In the genomic region with DNA sequence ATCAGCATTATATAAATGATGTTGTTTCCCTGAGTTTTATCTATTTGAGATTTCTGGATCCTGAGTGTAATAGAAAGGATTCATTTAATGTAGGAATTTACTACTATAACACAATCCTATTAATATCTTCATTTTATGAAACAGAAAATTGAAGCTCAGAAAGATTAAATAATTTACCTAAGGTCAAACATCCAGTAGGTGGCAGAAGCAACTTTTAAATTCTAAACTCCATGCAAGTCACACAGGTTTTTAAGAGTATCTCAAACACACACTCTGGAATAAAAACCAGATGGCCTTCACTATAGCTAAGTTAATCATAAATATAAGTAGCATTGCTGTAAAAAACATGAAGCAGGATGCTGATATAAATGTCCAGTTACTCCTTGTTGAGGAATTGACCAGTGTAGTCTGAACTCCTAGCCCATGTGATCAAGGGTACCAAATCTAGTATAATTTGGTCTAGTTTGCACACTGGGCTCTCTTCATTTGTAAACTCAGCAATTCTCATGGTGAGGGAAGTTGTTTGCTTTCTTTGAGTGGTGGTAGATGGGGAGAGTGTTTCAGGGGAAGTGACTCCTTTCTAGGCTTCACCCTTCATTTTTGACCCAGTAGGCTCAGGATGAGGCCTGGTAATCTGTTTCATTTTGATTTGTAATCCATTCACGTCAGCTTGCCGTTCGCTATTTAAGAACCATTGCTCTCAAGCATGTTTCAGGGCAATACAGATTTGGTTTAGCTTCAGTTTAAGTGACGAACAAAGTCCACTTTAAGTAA, we compare ENCODE assay signal across 1 cellular context.
TF ChIP-seq lines count a peak whose summit lies in the region.

No MANE protein-coding gene starts in this region.

TF ChIP-seq in GM23338, 12 proteins besides CTCF, POLR2A, EP300 and RAD21 (continued from another document):
- TF ChIP-seq, protein P1, sequence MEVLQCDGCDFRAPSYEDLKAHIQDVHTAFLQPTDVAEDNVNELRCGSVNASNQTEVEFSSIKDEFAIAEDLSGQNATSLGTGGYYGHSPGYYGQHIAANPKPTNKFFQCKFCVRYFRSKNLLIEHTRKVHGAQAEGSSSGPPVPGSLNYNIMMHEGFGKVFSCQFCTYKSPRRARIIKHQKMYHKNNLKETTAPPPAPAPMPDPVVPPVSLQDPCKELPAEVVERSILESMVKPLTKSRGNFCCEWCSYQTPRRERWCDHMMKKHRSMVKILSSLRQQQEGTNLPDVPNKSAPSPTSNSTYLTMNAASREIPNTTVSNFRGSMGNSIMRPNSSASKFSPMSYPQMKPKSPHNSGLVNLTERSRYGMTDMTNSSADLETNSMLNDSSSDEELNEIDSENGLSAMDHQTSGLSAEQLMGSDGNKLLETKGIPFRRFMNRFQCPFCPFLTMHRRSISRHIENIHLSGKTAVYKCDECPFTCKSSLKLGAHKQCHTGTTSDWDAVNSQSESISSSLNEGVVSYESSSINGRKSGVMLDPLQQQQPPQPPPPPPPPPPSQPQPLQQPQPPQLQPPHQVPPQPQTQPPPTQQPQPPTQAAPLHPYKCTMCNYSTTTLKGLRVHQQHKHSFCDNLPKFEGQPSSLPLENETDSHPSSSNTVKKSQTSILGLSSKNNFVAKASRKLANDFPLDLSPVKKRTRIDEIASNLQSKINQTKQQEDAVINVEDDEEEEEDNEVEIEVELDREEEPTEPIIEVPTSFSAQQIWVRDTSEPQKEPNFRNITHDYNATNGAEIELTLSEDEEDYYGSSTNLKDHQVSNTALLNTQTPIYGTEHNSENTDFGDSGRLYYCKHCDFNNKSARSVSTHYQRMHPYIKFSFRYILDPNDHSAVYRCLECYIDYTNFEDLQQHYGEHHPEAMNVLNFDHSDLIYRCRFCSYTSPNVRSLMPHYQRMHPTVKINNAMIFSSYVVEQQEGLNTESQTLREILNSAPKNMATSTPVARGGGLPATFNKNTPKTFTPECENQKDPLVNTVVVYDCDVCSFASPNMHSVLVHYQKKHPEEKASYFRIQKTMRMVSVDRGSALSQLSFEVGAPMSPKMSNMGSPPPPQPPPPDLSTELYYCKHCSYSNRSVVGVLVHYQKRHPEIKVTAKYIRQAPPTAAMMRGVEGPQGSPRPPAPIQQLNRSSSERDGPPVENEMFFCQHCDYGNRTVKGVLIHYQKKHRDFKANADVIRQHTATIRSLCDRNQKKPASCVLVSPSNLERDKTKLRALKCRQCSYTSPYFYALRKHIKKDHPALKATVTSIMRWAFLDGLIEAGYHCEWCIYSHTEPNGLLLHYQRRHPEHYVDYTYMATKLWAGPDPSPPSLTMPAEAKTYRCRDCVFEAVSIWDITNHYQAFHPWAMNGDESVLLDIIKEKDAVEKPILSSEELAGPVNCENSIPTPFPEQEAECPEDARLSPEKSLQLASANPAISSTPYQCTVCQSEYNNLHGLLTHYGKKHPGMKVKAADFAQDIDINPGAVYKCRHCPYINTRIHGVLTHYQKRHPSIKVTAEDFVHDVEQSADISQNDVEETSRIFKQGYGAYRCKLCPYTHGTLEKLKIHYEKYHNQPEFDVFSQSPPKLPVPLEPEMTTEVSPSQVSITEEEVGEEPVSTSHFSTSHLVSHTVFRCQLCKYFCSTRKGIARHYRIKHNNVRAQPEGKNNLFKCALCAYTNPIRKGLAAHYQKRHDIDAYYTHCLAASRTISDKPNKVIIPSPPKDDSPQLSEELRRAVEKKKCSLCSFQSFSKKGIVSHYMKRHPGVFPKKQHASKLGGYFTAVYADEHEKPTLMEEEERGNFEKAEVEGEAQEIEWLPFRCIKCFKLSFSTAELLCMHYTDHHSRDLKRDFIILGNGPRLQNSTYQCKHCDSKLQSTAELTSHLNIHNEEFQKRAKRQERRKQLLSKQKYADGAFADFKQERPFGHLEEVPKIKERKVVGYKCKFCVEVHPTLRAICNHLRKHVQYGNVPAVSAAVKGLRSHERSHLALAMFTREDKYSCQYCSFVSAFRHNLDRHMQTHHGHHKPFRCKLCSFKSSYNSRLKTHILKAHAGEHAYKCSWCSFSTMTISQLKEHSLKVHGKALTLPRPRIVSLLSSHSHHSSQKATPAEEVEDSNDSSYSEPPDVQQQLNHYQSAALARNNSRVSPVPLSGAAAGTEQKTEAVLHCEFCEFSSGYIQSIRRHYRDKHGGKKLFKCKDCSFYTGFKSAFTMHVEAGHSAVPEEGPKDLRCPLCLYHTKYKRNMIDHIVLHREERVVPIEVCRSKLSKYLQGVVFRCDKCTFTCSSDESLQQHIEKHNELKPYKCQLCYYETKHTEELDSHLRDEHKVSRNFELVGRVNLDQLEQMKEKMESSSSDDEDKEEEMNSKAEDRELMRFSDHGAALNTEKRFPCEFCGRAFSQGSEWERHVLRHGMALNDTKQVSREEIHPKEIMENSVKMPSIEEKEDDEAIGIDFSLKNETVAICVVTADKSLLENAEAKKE (CRISPR knock-in tag; IDR thresholded peaks at IDR 0.05): no peak
- TF ChIP-seq REST (IDR thresholded peaks at IDR 0.05; ENCODE audit: unreplicated experiment): no peak
